ENCODE assay signal across 10 cellular contexts in the genomic region with DNA sequence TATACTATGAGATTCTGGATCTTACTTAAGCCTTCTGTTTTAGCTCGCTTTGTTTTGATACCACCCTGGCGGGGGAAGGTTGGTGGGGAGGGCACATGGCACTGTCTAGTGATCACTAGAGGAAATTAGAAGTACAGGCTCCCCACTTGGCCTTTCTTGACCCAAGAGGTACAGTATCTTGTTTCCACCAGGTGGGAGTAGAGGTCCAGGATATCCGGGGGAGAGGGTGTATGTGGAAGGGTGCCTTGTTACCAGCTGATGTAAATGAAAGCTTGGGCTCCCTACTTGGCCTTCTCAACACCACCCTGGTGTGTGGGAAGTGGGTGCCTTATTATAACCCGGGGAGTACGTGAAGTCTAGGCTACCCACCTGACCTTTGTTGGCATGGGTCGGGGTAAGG. TPM values are rescaled to one million over a fixed set of nuclear protein-coding genes. Genes with fewer than 3 reads are reported as not detected.
DNase-seq lines count a peak whose midpoint lies in the region; ATAC-seq, FAIRE-seq and TF ChIP-seq lines count a peak whose summit lies in the region.
"Had no signal": no experiment of that assay in that cellular context is flagged by ENCODE, and none has a peak within 500 bp of the region (broad histone marks: within the 10 kb centered on the region; RNA-seq: fewer than 3 reads in every experiment).

No MANE protein-coding gene starts in this region.

- H3K79me2 ChIP-seq in K562 (ENCODE audit: control insufficient read depth, insufficient read depth, low read length): peaks cover 25% of the 10 kb centered on the region; the same call in 2 of the 3 replicates
- peaks cover 6% of the 10 kb centered on the region for H3K79me2 ChIP-seq in trophoblast cell (ENCODE audit: control insufficient read depth, insufficient read depth, low read length, poor library complexity)

- H3K27ac ChIP-seq in K562 (ENCODE audit: extremely low read depth, low read depth, low read length) (no peak overlapping the region), trophoblast cell (ENCODE audit: low read depth, low read length) (no peak overlapping the region)
- H3K27ac ChIP-seq: neutrophil had no signal

- no peak overlapping the region for H2BK120ac ChIP-seq in trophoblast cell (ENCODE audit: insufficient read depth, low read length, poor library complexity)

- H3K9ac ChIP-seq in K562 (ENCODE audit: insufficient read depth in 1 of 2, low read depth in 2 of 2, low read length in 2 of 2) (no peak overlapping the region), trophoblast cell (ENCODE audit: low read length) (no peak overlapping the region)

- H3K4me3 ChIP-seq in K562 (no peak overlapping the region), trophoblast cell (ENCODE audit: low read depth, low read length) (no peak overlapping the region)

- H3K36me3 Mint-ChIP-seq in mesothelial cell of epicardium: peaks cover 48% of the 10 kb centered on the region

- 0 out of 6 replicates have a peak, but pooled peaks of 1 of the 3 experiments have one; percentile 21 for TF ChIP-seq CTCF in K562 (IDR thresholded peaks at IDR 0.05 in 2 of 3, conservative IDR thresholded peaks at IDR 0.05 in 1 of 3; ENCODE audit: insufficient read depth in 2 of 3, low read depth in 1 of 3, low read length in 3 of 3)
- TF ChIP-seq CTCF in mesothelial cell of epicardium (IDR thresholded peaks at IDR 0.05; ENCODE audit: unreplicated experiment): no peak

- H3K27me3 ChIP-seq in K562 (ENCODE audit: control insufficient read depth in 2 of 2, insufficient read depth in 2 of 2, low read length in 2 of 2): no peaks in the 10 kb centered on the region
- no peaks in the 10 kb centered on the region for H3K27me3 ChIP-seq in trophoblast cell (ENCODE audit: insufficient read depth, low read length)
- H3K27me3 ChIP-seq: neutrophil had no signal

- no peaks in the 10 kb centered on the region for H4K20me1 ChIP-seq in K562 (replicated peaks; ENCODE audit: control insufficient read depth, insufficient read depth, low read length)

- no peak overlapping the region for H3K14ac ChIP-seq in trophoblast cell (ENCODE audit: low read length)

- no peaks in the 10 kb centered on the region for H3K79me1 ChIP-seq in trophoblast cell (ENCODE audit: low read length)

- H3K9me3 Mint-ChIP-seq in mesothelial cell of epicardium: peaks cover 48% of the 10 kb centered on the region

- 50% methylated on average over 6 of the region's 6 CpGs for WGBS in K562 (ENCODE audit: insufficient coverage, low coverage, missing lambda C conversion rate)
- no CpG with 5 or more reads among the region's 6 CpGs for WGBS in trophoblast cell (ENCODE audit: extremely low coverage, insufficient coverage, insufficient read length)

- FAIRE-seq in K562 (lab: Jason Lieb, UNC): no peak

- H3K4ac ChIP-seq in trophoblast cell (ENCODE audit: low read depth, low read length): peak overlapping the region; percentile 4

- H3K4me1 Mint-ChIP-seq in mesothelial cell of epicardium: peaks cover 3% of the 10 kb centered on the region

- no peak overlapping the region for H3K18ac ChIP-seq in trophoblast cell (ENCODE audit: low read length)

- DNase-seq in activated T-cell treated with anti-CD3 and anti-CD28 coated beads for 1 hour (ENCODE audit: low read depth): peak; percentile 11
- DNase-seq in activated T-cell treated with anti-CD3 and anti-CD28 coated beads, Interleukin-2, amount 50 U/mL, for 1 hour: no peak
- peak in 2 of 4 experiments; percentile 30 to 34 for DNase-seq in K562 (ENCODE audit: extremely low read depth in 1 of 4, low spot score in 3 of 4)
- DNase-seq in trophoblast cell: no peak
- no peak for DNase-seq in HK-2 (ENCODE audit: unreplicated experiment)
- DNase-seq in mesothelial cell of epicardium (ENCODE audit: low spot score in 2 of 2, unreplicated experiment in 2 of 2): no peak
- DNase-seq in RKO (ENCODE audit: low spot score): no peak
- DNase-seq: hypothalamus had no signal

- H3K27ac Mint-ChIP-seq in mesothelial cell of epicardium: no peak overlapping the region

- no peak for TF ChIP-seq POLR2A in K562 (conservative IDR thresholded peaks at IDR 0.05)

- POLR2A ChIA-PET in K562 (lab: Yijun Ruan, JAX): interaction anchor here (1.2 kb wide), 1 partner anchor 31 kb away, joined by 3 read pairs; no protein-coding TSS in a partner anchor

- no peak overlapping the region for H3K4me2 ChIP-seq in K562 (ENCODE audit: insufficient read depth, low read length)
- H3K4me2 ChIP-seq in trophoblast cell (ENCODE audit: low read length): no peak overlapping the region

- TF ChIP-seq RAD21 in K562 (CRISPR knock-in tag; conservative IDR thresholded peaks at IDR 0.05 in 1 of 2, IDR thresholded peaks at IDR 0.05 in 1 of 2): peak in 1 of 2 experiments; percentile 37; a peak in 1 of 4 replicates

- ATAC-seq in HG02571 (IDR thresholded peaks at IDR 0.05; ENCODE audit: unreplicated experiment) (peak; percentile 42), K562 (peak; percentile 76)

- H3K27me3 Mint-ChIP-seq in mesothelial cell of epicardium (ENCODE audit: low read depth): no peaks in the 10 kb centered on the region

- no peak for TF ChIP-seq EP300 in K562 (IDR thresholded peaks at IDR 0.05; ENCODE audit: low read length)

- H3K23ac ChIP-seq in trophoblast cell (ENCODE audit: low read length): no peak overlapping the region

- no peak overlapping the region for H4K8ac ChIP-seq in trophoblast cell (ENCODE audit: low read depth, low read length)

- no peaks in the 10 kb centered on the region for H3K4me1 ChIP-seq in K562 (replicated peaks in 1 of 2; ENCODE audit: control insufficient read depth in 2 of 2, insufficient read depth in 2 of 2, low read length in 2 of 2)
- H3K4me1 ChIP-seq in trophoblast cell (ENCODE audit: control insufficient read depth in 1 of 2, insufficient read depth in 2 of 2, low read length in 2 of 2): peaks cover 0 to 4% of the 10 kb centered on the region in 2 experiments

- CTCF ChIA-PET in K562 (lab: Yijun Ruan, JAX; ENCODE audit: low intra/inter-chr PET ratio): no interaction called here

- intact Hi-C loops in K562 (cut with micrococcal nuclease): no loop called here

- no TSS peak for BruUV-seq in K562 (replicated peaks; lab: Mats Ljungman, UMichigan)

- no peak overlapping the region for H3K4me3 Mint-ChIP-seq in mesothelial cell of epicardium

- H3K36me3 ChIP-seq in K562 (ENCODE audit: control insufficient read depth, insufficient read depth, low read length) (no peaks in the 10 kb centered on the region), trophoblast cell (ENCODE audit: control insufficient read depth in 1 of 2, insufficient read depth in 2 of 2, low read length in 2 of 2) (peaks cover 0 to 2% of the 10 kb centered on the region in 2 experiments)
- H3K36me3 ChIP-seq: neutrophil had no signal

- no peak overlapping the region for H4K12ac ChIP-seq in trophoblast cell (ENCODE audit: low read depth, low read length)

- H3K9me3 ChIP-seq in K562 (replicated peaks; ENCODE audit: control insufficient read depth, insufficient read depth, low read depth, low read length): 0 out of 2 replicates have a peak, but pooled peaks cover 6% of the 10 kb centered on the region
- peaks cover 2% of the 10 kb centered on the region for H3K9me3 ChIP-seq in trophoblast cell (ENCODE audit: insufficient read depth, low read depth, low read length)
- H3K9me3 ChIP-seq: neutrophil had no signal

- no peak overlapping the region for H2AFZ ChIP-seq in K562 (ENCODE audit: low read depth, low read length)
- H2AFZ ChIP-seq in trophoblast cell (ENCODE audit: insufficient read depth, low read length, poor library complexity): no peak overlapping the region

- in situ Hi-C loops in K562 (cut with MboI): no loop called here

- no peak overlapping the region for H2BK12ac ChIP-seq in trophoblast cell (ENCODE audit: low read length)

- no peak overlapping the region for H4K91ac ChIP-seq in trophoblast cell (ENCODE audit: low read depth, low read length)

- no peaks in the 10 kb centered on the region for H3K9me1 ChIP-seq in K562 (ENCODE audit: control insufficient read depth, insufficient read depth, low read length)

- no peak overlapping the region for H2BK5ac ChIP-seq in trophoblast cell (ENCODE audit: low read depth, low read length, poor library complexity)

- H2AK5ac ChIP-seq in trophoblast cell (ENCODE audit: low read length): no peak overlapping the region

TF ChIP-seq in K562, 482 proteins besides CTCF, POLR2A, EP300 and RAD21 (continues in another document):
- TF ChIP-seq ILK (tag; IDR thresholded peaks at IDR 0.05; ENCODE audit: borderline replicate concordance, low read depth): no peak
- TF ChIP-seq POLR2AphosphoS2 (IDR thresholded peaks at IDR 0.05; ENCODE audit: low read length): no peak
- TF ChIP-seq, protein P1, sequence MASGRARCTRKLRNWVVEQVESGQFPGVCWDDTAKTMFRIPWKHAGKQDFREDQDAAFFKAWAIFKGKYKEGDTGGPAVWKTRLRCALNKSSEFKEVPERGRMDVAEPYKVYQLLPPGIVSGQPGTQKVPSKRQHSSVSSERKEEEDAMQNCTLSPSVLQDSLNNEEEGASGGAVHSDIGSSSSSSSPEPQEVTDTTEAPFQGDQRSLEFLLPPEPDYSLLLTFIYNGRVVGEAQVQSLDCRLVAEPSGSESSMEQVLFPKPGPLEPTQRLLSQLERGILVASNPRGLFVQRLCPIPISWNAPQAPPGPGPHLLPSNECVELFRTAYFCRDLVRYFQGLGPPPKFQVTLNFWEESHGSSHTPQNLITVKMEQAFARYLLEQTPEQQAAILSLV (tag; IDR thresholded peaks at IDR 0.05): no peak
- TF ChIP-seq NFE2L1 (tag; IDR thresholded peaks at IDR 0.05; ENCODE audit: borderline replicate concordance, low read depth): no peak
- TF ChIP-seq ZFP30 (CRISPR knock-in tag; IDR thresholded peaks at IDR 0.05; ENCODE audit: borderline replicate concordance): no peak

RNA-seq across cellular contexts. Expression of a gene that starts 7.5 kb away (rescaled TPM):
- total RNA-seq in K562 (2011; cell fraction: chromatin; rRNA removed; ENCODE audit: low replicate concordance): 11.9 and 27.4 TPM in 2 replicates
- total RNA-seq in K562 (2011; cell fraction: nucleolus; rRNA removed): 9.7 and 13.2 TPM in 2 replicates
- 30.3 and 39.2 TPM in 2 replicates for total RNA-seq in K562 (2011; cell fraction: nucleoplasm; rRNA removed)
- total RNA-seq in K562 (2014; rRNA removed): 23.4 and 26.3 TPM in 2 replicates
- total RNA-seq in K562 (2014; rRNA removed; fragmentation: Illumina TruSeq; extraction: Trizol): 54.1 and 64.5 TPM in 2 replicates
- total RNA-seq in K562 (2015; rRNA removed; fragmentation: Illumina TruSeq; extraction: Trizol): 44.8 and 48.8 TPM in 2 replicates
- total RNA-seq in K562 (2021): 49.6 and 53.0 TPM in 2 replicates
- 36.6 and 42.8 TPM in 2 replicates for polyA plus RNA-seq in K562 (2011; rRNA removed)
- polyA plus RNA-seq in K562 (2011; cell fraction: cytosol; rRNA removed): 5.4 and 19.0 TPM in 2 replicates
- 3.5 and 10.8 TPM in 2 replicates for polyA plus RNA-seq in K562 (2011; cell fraction: nucleus; rRNA removed)
- 24.7 and 29.4 TPM in 2 replicates for polyA plus RNA-seq in K562 (2012)
- 35.4 and 40.2 TPM in 2 replicates for polyA plus RNA-seq in K562 (2014; fragmentation: Illumina TruSeq; extraction: Trizol)
- polyA plus RNA-seq in K562 (2014; fragmentation: Nextera tagmentation; extraction: Ambion mirVana): 10 to 100 TPM; 14.4 to 16.0 TPM
- polyA plus RNA-seq in K562 (2014; rRNA removed): 20.5 and 22.4 TPM in 2 replicates
- 67.7 and 99.4 TPM in 2 replicates for polyA minus RNA-seq in K562 (2011; rRNA and poly(A)+ RNA removed)
- 22.2 and 26.7 TPM in 2 replicates for polyA minus RNA-seq in K562 (2011; cell fraction: cytosol; rRNA and poly(A)+ RNA removed)
- polyA minus RNA-seq in K562 (2011; cell fraction: nucleus; rRNA and poly(A)+ RNA removed): 9.6 and 21.9 TPM in 2 replicates
- 155 and 163 TPM in 2 replicates for polyA plus RNA-seq in trophoblast cell (2013)
- 80.7 to 95.5 TPM (median 85.0 TPM) in 3 replicates for total RNA-seq in mesothelial cell of epicardium
